Comparison of ENCODE assay signal across 24 cellular contexts in the genomic region with DNA sequence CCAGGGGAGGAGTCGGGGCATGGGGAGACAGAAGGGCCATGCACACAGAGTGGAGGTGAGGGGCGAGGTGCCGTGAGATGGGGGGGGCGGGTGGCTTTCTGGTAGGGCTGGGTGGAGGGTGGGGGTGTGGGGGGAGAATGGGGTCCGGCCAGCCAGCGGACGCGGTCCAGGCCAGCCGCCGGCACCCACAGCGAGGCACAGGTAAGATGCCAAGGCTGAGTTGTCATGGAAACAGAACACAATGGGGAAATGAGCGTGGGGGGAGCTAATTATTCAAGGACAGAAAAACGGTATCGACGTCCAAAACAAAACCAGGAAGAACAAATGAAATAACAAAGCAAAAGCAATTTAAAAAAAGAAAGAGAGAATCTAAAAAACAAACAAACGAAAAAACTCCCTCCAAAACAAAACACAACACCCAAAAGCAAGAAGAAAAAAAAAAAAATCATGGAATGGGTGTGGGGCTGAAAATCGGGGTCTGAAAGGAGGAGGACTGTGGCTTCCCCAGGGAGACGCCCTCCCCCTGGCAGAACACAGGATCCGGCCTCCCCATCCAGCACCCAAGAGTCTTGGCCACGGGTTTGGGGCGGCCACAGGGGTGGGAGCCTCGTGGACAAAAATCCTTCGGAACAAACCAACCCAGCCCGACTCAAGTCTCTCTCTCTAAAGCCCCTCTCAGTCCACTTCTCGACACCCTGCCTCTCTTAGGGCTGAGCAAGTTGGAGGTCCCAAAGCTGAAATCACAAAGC.
DNase-seq lines count a peak whose midpoint lies in the region; ATAC-seq and TF ChIP-seq lines count a peak whose summit lies in the region.
"Had no signal": no experiment of that assay in that cellular context is flagged by ENCODE, and none has a peak within 500 bp of the region (broad histone marks: within the 10 kb centered on the region; RNA-seq: fewer than 3 reads in every experiment).

No MANE protein-coding gene starts in this region.

- no peak overlapping the region for H2AFZ ChIP-seq in H9 (ENCODE audit: low read length)

- no peak overlapping the region for H3K56ac ChIP-seq in H9 (ENCODE audit: insufficient read length, low read depth, low read length)

- no CpG with 5 or more reads among the region's 25 CpGs for WGBS in H9 (ENCODE audit: extremely low coverage, insufficient read length, low lambda C conversion rate)

- H3K23me2 ChIP-seq in H9 (ENCODE audit: insufficient read length, low read depth, low read length, poor library complexity, severe bottlenecking) = peaks cover 3% of the 10 kb centered on the region

- H4K8ac ChIP-seq in H9 (replicated peaks; ENCODE audit: insufficient read length, low read depth, low read length) = no peak overlapping the region

- H3K4me3 Mint-ChIP-seq in H9 (no peak overlapping the region), WTC11 (no peak overlapping the region), glutamatergic neuron (ENCODE audit: unreplicated experiment) (no peak overlapping the region), neural crest cell (no peak overlapping the region), Calu3 (ENCODE audit: low read depth, unreplicated experiment) (no peak overlapping the region)
- H3K4me3 Mint-ChIP-seq: B cell; CD8-positive, alpha-beta T cell had no signal

- no peak overlapping the region for H2BK12ac ChIP-seq in H9 (ENCODE audit: insufficient read length, low read depth, low read length)

- H3K27me3 Mint-ChIP-seq in H9 (ENCODE audit: low read depth) (no peaks in the 10 kb centered on the region), WTC11 (ENCODE audit: low read depth) (no peaks in the 10 kb centered on the region), glutamatergic neuron (ENCODE audit: unreplicated experiment) (peaks cover 11% of the 10 kb centered on the region), neural crest cell (ENCODE audit: low read depth) (no peaks in the 10 kb centered on the region), Calu3 (ENCODE audit: unreplicated experiment) (no peaks in the 10 kb centered on the region)

- H2BK15ac ChIP-seq in H9 (ENCODE audit: low read depth, low read length) = no peak overlapping the region

- no peaks in the 10 kb centered on the region for H3K9me3 ChIP-seq in H9 (ENCODE audit: control insufficient read depth, low read depth, low read length)
- H3K9me3 ChIP-seq: SJSA1 had no signal

- H3K4me2 ChIP-seq in H9 (ENCODE audit: insufficient read depth, insufficient read length, low read length) = no peak overlapping the region
- H3K4me2 ChIP-seq: KMS-11 had no signal

- no peak for DNase-seq in H9
- no peak for DNase-seq in WTC11 (ENCODE audit: low spot score)
- DNase-seq in glutamatergic neuron = no peak
- DNase-seq in neural crest cell (ENCODE audit: low read depth, low spot score) = no peak
- no peak for DNase-seq in NOMO-1 treated with DMSO at 0.1 percent for 48 hours (lab: John Stamatoyannopoulos, UW; ENCODE audit: unreplicated experiment)
- DNase-seq in activated effector memory CD4-positive, alpha-beta T cell treated with anti-CD3 and anti-CD28 coated beads, Interleukin-2, amount 50 U/mL, for 16 hours = no peak
- DNase-seq in Calu3 = no peak
- DNase-seq in HUDEP-2 (lab: John Stamatoyannopoulos, UW; ENCODE audit: unreplicated experiment in 76 of 76) = no peak
- DNase-seq: CD8-positive, alpha-beta T cell; DMS79 treated with DMSO at 0.1 percent for 48 hours; IMR-90; NCI-H1048; NCI-H1417; NCI-H1694; NCI-H2081; NCI-H2171; NCI-H345; NCI-H524; Right ventricle myocardium superior; RPMI8226 had no signal

- no peaks in the 10 kb centered on the region for H3K79me2 ChIP-seq in H9 (ENCODE audit: insufficient read depth, low read length)

- no peak for ATAC-seq in WTC11
- ATAC-seq: CD8-positive, alpha-beta T cell had no signal

- no peak overlapping the region for H4K91ac ChIP-seq in H9 (ENCODE audit: insufficient read length, low read depth, low read length)

- intact Hi-C loops in Calu3 (cut with micrococcal nuclease; ENCODE audit: unreplicated experiment) = no loop called here

- peak overlapping the region in 2 of 3 experiments; percentile 46 to 95; a peak in 5 of 7 replicates for H3K27ac Mint-ChIP-seq in H9
- peak overlapping the region; percentile 62 for H3K27ac Mint-ChIP-seq in WTC11
- peak overlapping the region; percentile 13 for H3K27ac Mint-ChIP-seq in glutamatergic neuron (ENCODE audit: unreplicated experiment)
- peak overlapping the region; percentile 57 for H3K27ac Mint-ChIP-seq in neural crest cell (ENCODE audit: unreplicated experiment)
- H3K27ac Mint-ChIP-seq in Calu3 (ENCODE audit: unreplicated experiment) = no peak overlapping the region
- H3K27ac Mint-ChIP-seq: B cell; CD8-positive, alpha-beta T cell had no signal

- H3K9me3 Mint-ChIP-seq in H9 = no peaks in the 10 kb centered on the region
- H3K9me3 Mint-ChIP-seq in WTC11 = peaks cover 6% of the 10 kb centered on the region
- H3K9me3 Mint-ChIP-seq in glutamatergic neuron (ENCODE audit: unreplicated experiment) = peaks cover 14% of the 10 kb centered on the region
- H3K9me3 Mint-ChIP-seq in neural crest cell = no peaks in the 10 kb centered on the region
- no peaks in the 10 kb centered on the region for H3K9me3 Mint-ChIP-seq in Calu3 (ENCODE audit: low read depth, unreplicated experiment)
- H3K9me3 Mint-ChIP-seq: CD8-positive, alpha-beta T cell had no signal

- no peak overlapping the region for H3K4ac ChIP-seq in H9 (ENCODE audit: low read depth, low read length)

- H3K23ac ChIP-seq in H9 (ENCODE audit: insufficient read length, low read depth, low read length) = no peak overlapping the region

- H3T11ph ChIP-seq in H9 (ENCODE audit: low read length) = no peak overlapping the region

- H3K9ac ChIP-seq in H9 (ENCODE audit: extremely low read depth, insufficient read length, low read length) = no peak overlapping the region
- H3K9ac ChIP-seq: KMS-11 had no signal

- H3K36me3 Mint-ChIP-seq in H9 (ENCODE audit: insufficient read depth in 1 of 3, low read depth in 3 of 3) = peaks cover 27 to 59% (median 35%) of the 10 kb centered on the region in 3 experiments; a peak in 6 of 7 replicates
- peaks cover 22% of the 10 kb centered on the region for H3K36me3 Mint-ChIP-seq in WTC11
- no peaks in the 10 kb centered on the region for H3K36me3 Mint-ChIP-seq in glutamatergic neuron (ENCODE audit: unreplicated experiment)
- peaks cover 14% of the 10 kb centered on the region for H3K36me3 Mint-ChIP-seq in neural crest cell (ENCODE audit: low read depth)
- peaks cover 6% of the 10 kb centered on the region for H3K36me3 Mint-ChIP-seq in Calu3 (ENCODE audit: insufficient read depth, unreplicated experiment)
- H3K36me3 Mint-ChIP-seq: CD8-positive, alpha-beta T cell had no signal

- no peaks in the 10 kb centered on the region for H4K20me1 ChIP-seq in H9 (ENCODE audit: control insufficient read depth, insufficient read depth, insufficient read length)

- no peak overlapping the region for H2BK5ac ChIP-seq in H9 (ENCODE audit: insufficient read length, low read length)

- H2BK120ac ChIP-seq in H9 (ENCODE audit: low read depth, low read length, poor library complexity, severe bottlenecking) = no peak overlapping the region

- no peak overlapping the region for H3K27ac ChIP-seq in H9 (ENCODE audit: insufficient read length, low read depth, low read length)
- H3K27ac ChIP-seq: C4-2B, KMS-11, SJSA1 had no signal

- H3K14ac ChIP-seq in H9 (ENCODE audit: insufficient read depth, low read length) = no peak overlapping the region

- CTCF ChIA-PET in WTC11 (lab: Charles Lee) = interaction anchor here (0.7 kb wide), 1 partner anchor 147 kb away, joined by 4 read pairs; no protein-coding TSS in a partner anchor
- CTCF ChIA-PET in Calu3 (lab: Charles Lee) = interaction anchor here (0.7 kb wide), 1 partner anchor 16 kb away, joined by 4 read pairs; no protein-coding TSS in a partner anchor

- no peak for TF ChIP-seq CTCF in H9 (conservative IDR thresholded peaks at IDR 0.05)
- TF ChIP-seq CTCF in WTC11 (IDR thresholded peaks at IDR 0.05) = no peak
- no peak for TF ChIP-seq CTCF in glutamatergic neuron (IDR thresholded peaks at IDR 0.05; ENCODE audit: partially characterized antibody, unreplicated experiment)
- no peak for TF ChIP-seq CTCF in neural crest cell (conservative IDR thresholded peaks at IDR 0.05)
- TF ChIP-seq CTCF in Calu3 (IDR thresholded peaks at IDR 0.05; ENCODE audit: unreplicated experiment) = no peak

- no peak overlapping the region for H4K5ac ChIP-seq in H9 (ENCODE audit: insufficient read length, low read depth, low read length)

- H3K4me1 ChIP-seq in H9 (ENCODE audit: insufficient read depth, low read length) = no peaks in the 10 kb centered on the region; the same call in 1 of the 2 replicates
- H3K4me1 ChIP-seq: SJSA1 had no signal

- H3K18ac ChIP-seq in H9 (ENCODE audit: insufficient read length, low read depth, low read length) = no peak overlapping the region

- no peak overlapping the region for H2AK5ac ChIP-seq in H9 (ENCODE audit: insufficient read length, low read length)

- POLR2A ChIA-PET in WTC11 (lab: Charles Lee) = no interaction called here

- no peak overlapping the region for H2BK20ac ChIP-seq in H9 (ENCODE audit: low read depth, low read length, poor library complexity, severe bottlenecking)

- H3K27me3 ChIP-seq in H9 (ENCODE audit: insufficient read depth, low read length) = no peaks in the 10 kb centered on the region
- H3K27me3 ChIP-seq: SJSA1 had no signal

- BruUV-seq in Calu3 (replicated peaks; lab: Mats Ljungman, UMichigan) = no TSS peak

- peaks cover 19 to 43% of the 10 kb centered on the region in 2 experiments for H3K4me1 Mint-ChIP-seq in H9
- H3K4me1 Mint-ChIP-seq in WTC11 = peaks cover 38% of the 10 kb centered on the region
- peaks cover 16% of the 10 kb centered on the region for H3K4me1 Mint-ChIP-seq in glutamatergic neuron (ENCODE audit: low read depth, unreplicated experiment)
- H3K4me1 Mint-ChIP-seq in neural crest cell = peaks cover 18% of the 10 kb centered on the region
- no peaks in the 10 kb centered on the region for H3K4me1 Mint-ChIP-seq in Calu3 (ENCODE audit: low read depth, unreplicated experiment)
- H3K4me1 Mint-ChIP-seq: B cell had no signal

- H3K79me1 ChIP-seq in H9 (ENCODE audit: insufficient read depth, low read depth, low read length, poor library complexity, severe bottlenecking) = no peaks in the 10 kb centered on the region

TF ChIP-seq in WTC11, 78 proteins besides CTCF, POLR2A, EP300 and RAD21 (continues in another document):
- no peak for TF ChIP-seq NFE2L1 (CRISPR knock-in tag; IDR thresholded peaks at IDR 0.05)
- TF ChIP-seq, protein P1, sequence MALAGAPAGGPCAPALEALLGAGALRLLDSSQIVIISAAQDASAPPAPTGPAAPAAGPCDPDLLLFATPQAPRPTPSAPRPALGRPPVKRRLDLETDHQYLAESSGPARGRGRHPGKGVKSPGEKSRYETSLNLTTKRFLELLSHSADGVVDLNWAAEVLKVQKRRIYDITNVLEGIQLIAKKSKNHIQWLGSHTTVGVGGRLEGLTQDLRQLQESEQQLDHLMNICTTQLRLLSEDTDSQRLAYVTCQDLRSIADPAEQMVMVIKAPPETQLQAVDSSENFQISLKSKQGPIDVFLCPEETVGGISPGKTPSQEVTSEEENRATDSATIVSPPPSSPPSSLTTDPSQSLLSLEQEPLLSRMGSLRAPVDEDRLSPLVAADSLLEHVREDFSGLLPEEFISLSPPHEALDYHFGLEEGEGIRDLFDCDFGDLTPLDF (CRISPR knock-in tag; IDR thresholded peaks at IDR 0.05) = no peak
